ENCODE assay signal across 8 cellular contexts in the genomic region with DNA sequence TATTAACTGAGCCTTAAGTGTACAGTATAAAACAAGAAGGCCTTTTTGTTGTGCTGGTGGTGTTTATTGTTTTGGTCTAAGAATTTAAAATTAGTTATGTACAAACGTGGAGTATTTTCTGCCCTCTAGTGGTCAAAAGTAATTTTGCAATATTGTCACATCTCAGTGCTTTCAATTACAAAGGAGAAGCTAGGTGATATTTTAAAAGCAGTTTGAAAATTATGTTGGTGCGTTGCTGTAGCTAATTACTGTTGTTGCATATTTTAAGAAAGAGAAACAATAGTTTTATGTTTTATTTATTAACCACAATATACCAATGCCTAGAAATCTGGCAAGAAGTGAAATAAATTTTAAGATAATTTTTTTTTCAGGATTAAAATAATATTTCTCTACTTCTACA. TPM values are rescaled to one million over a fixed set of nuclear protein-coding genes. Genes with fewer than 3 reads are reported as not detected.
DNase-seq lines count a peak whose midpoint lies in the region; FAIRE-seq and TF ChIP-seq lines count a peak whose summit lies in the region.

No MANE protein-coding gene starts in this region.

- H3K79me1 ChIP-seq in neuronal stem cell (ENCODE audit: low read depth, low read length) = no peaks in the 10 kb centered on the region

- H2BK15ac ChIP-seq in neuronal stem cell (ENCODE audit: low read length) = no peak overlapping the region

- POLR2A ChIA-PET in endothelial cell of umbilical vein (lab: Charles Lee) = no interaction called here

- H2BK12ac ChIP-seq in neuronal stem cell (ENCODE audit: low read length) = no peak overlapping the region

- no peak overlapping the region for H3K9ac ChIP-seq in endothelial cell of umbilical vein (replicated peaks; ENCODE audit: extremely low read depth, insufficient read depth, low read length)
- no peak overlapping the region for H3K9ac ChIP-seq in neuronal stem cell (ENCODE audit: low read depth, low read length, poor library complexity)

- no peaks in the 10 kb centered on the region for H3K79me2 ChIP-seq in endothelial cell of umbilical vein (ENCODE audit: control insufficient read depth, insufficient read depth, low read length)

- H3K4me3 ChIP-seq in endothelial cell of umbilical vein (replicated peaks in 1 of 3; ENCODE audit: insufficient read depth in 1 of 3, low read depth in 1 of 3, low read length in 3 of 3) (no peak overlapping the region), neuronal stem cell (ENCODE audit: low read length in 2 of 2) (no peak overlapping the region), lower leg skin (ENCODE audit: low read depth, poor library complexity, severe bottlenecking) (no peak overlapping the region)

- no peak overlapping the region for H3K18ac ChIP-seq in neuronal stem cell (ENCODE audit: low read length)

- intact Hi-C loops in endothelial cell of umbilical vein (cut with micrococcal nuclease) (loop anchor here (2.0 kb wide), 1 partner anchor 36 kb away; a partner anchor contains a TSS), lower leg skin (cut with DNase I; ENCODE audit: low total_unique reads) (no loop called here)

- no peak overlapping the region for H3K23ac ChIP-seq in neuronal stem cell (ENCODE audit: low read depth, low read length, poor library complexity)

- H3K4ac ChIP-seq in neuronal stem cell (ENCODE audit: low read length) = no peak overlapping the region

- H4K8ac ChIP-seq in neuronal stem cell (ENCODE audit: low read depth, low read length) = no peak overlapping the region

- dilution Hi-C loops in endothelial cell of umbilical vein (cut with MboI; ENCODE audit: extremely low pct_ligation_motif_present, low sequenced_read_pairs) = no loop called here

- no peak overlapping the region for H2BK120ac ChIP-seq in neuronal stem cell (ENCODE audit: low read depth, low read length)

- TF ChIP-seq CTCF in endothelial cell of umbilical vein (IDR thresholded peaks at IDR 0.05; ENCODE audit: extremely low read depth in 1 of 2, insufficient read depth in 1 of 2, low read depth in 1 of 2, low read length in 2 of 2) = peak; percentile 45 to 56
- no peak for TF ChIP-seq CTCF in lower leg skin (IDR thresholded peaks at IDR 0.05)

- H3K36me3 ChIP-seq in endothelial cell of umbilical vein (ENCODE audit: control insufficient read depth in 2 of 2, extremely low read depth in 1 of 2, insufficient read depth in 2 of 2, low read length in 2 of 2) (no peaks in the 10 kb centered on the region), neuronal stem cell (replicated peaks in 1 of 2; ENCODE audit: control insufficient read depth in 2 of 2, insufficient read depth in 2 of 2, low read length in 2 of 2) (no peaks in the 10 kb centered on the region)

- no peaks in the 10 kb centered on the region for H4K20me1 ChIP-seq in endothelial cell of umbilical vein (replicated peaks; ENCODE audit: control insufficient read depth, extremely low read depth, insufficient read depth, low read length)

- no CpG with 5 or more reads among the region's 2 CpGs for WGBS in neuronal stem cell (ENCODE audit: extremely low coverage in 2 of 2, insufficient read length in 2 of 2, insufficient replicate concordance in 1 of 2), 2 donors
- 3% methylated on average over 2 of the region's 2 CpGs for WGBS in lower leg skin, 2 donors

- no peak overlapping the region for H2AFZ ChIP-seq in endothelial cell of umbilical vein (ENCODE audit: low read depth, low read length)
- no peak overlapping the region for H2AFZ ChIP-seq in neuronal stem cell (ENCODE audit: low read length)

- no peak for TF ChIP-seq EP300 in Ishikawa (IDR thresholded peaks at IDR 0.05; ENCODE audit: borderline replicate concordance)

- no peak overlapping the region for H2AK5ac ChIP-seq in neuronal stem cell (ENCODE audit: low read depth, low read length)

- CTCF ChIA-PET in endothelial cell of umbilical vein (lab: Charles Lee) = interaction anchor here (0.6 to 3.7 kb wide), 53 partner anchors 9 to 1647 kb away, joined by 3 to 40 read pairs (median 4); partner anchors contain the start of gene NPVF

- H3K14ac ChIP-seq in neuronal stem cell (ENCODE audit: low read length) = no peak overlapping the region

- peak; percentile 79 for FAIRE-seq in endothelial cell of umbilical vein (lab: Jason Lieb, UNC)

- H3K27me3 ChIP-seq in endothelial cell of umbilical vein (ENCODE audit: control insufficient read depth in 2 of 2, insufficient read depth in 2 of 2, low read length in 2 of 2) (peaks cover 2 to 4% of the 10 kb centered on the region in 2 experiments), neuronal stem cell (ENCODE audit: control insufficient read depth in 3 of 3, insufficient read depth in 3 of 3, low read depth in 1 of 3, low read length in 3 of 3) (peaks cover 0 to 11% (median 0%) of the 10 kb centered on the region in 3 experiments)

- H3K9me3 ChIP-seq in endothelial cell of umbilical vein (replicated peaks; ENCODE audit: control insufficient read depth, insufficient read depth, low read length) (no peaks in the 10 kb centered on the region), neuronal stem cell (replicated peaks in 1 of 2; ENCODE audit: control insufficient read depth in 2 of 2, insufficient read depth in 1 of 2, low read depth in 1 of 2, low read length in 2 of 2) (no peaks in the 10 kb centered on the region)

- DNase-seq in DMS53 (lab: John Stamatoyannopoulos, UW) = peak; percentile 83
- DNase-seq in OCI-M1 (lab: John Stamatoyannopoulos, UW) = peak; percentile 73
- DNase-seq in endothelial cell of umbilical vein (ENCODE audit: low read depth, low spot score) = peak; percentile 60
- peak; percentile 38 for DNase-seq in neuronal stem cell (ENCODE audit: low spot score)
- DNase-seq in lower leg skin (ENCODE audit: low spot score in 2 of 2) = no peak
- no peak for DNase-seq in mesenteric fat pad (ENCODE audit: low spot score)
- DNase-seq in activated gamma-delta T cell (lab: John Stamatoyannopoulos, UW) = no peak

- H4K91ac ChIP-seq in neuronal stem cell (ENCODE audit: low read depth, low read length, poor library complexity) = no peak overlapping the region

- no peaks in the 10 kb centered on the region for H3K9me1 ChIP-seq in endothelial cell of umbilical vein (replicated peaks; ENCODE audit: control insufficient read depth, extremely low read depth, insufficient read depth, low read length)

- H3K4me1 ChIP-seq in endothelial cell of umbilical vein (ENCODE audit: control insufficient read depth, extremely low read depth, insufficient read depth, low read length) (no peaks in the 10 kb centered on the region), neuronal stem cell (ENCODE audit: control insufficient read depth in 2 of 2, insufficient read depth in 1 of 2, low read depth in 1 of 2, low read length in 2 of 2) (no peaks in the 10 kb centered on the region)

- no peak overlapping the region for H2BK5ac ChIP-seq in neuronal stem cell (ENCODE audit: low read length)

- 0 out of 2 replicates have a peak, but pooled peaks have one; percentile 18 for TF ChIP-seq RAD21 in Ishikawa (IDR thresholded peaks at IDR 0.05; ENCODE audit: low read depth)

- H3K27ac ChIP-seq in endothelial cell of umbilical vein (ENCODE audit: insufficient read depth, low read depth, low read length) = no peak overlapping the region
- no peak overlapping the region for H3K27ac ChIP-seq in neuronal stem cell (replicated peaks; ENCODE audit: low read length)

- no TSS peak for BruUV-seq in endothelial cell of umbilical vein (replicated peaks; lab: Mats Ljungman, UMichigan)

- no peak overlapping the region for H3K4me2 ChIP-seq in endothelial cell of umbilical vein (ENCODE audit: insufficient read depth, low read length)
- H3K4me2 ChIP-seq in neuronal stem cell (ENCODE audit: insufficient read depth, low read length, poor library complexity, severe bottlenecking) = no peak overlapping the region

- no peak for TF ChIP-seq POLR2A in endothelial cell of umbilical vein (IDR thresholded peaks at IDR 0.05; ENCODE audit: low read depth, low read length)
- no peak for TF ChIP-seq POLR2A in lower leg skin (IDR thresholded peaks at IDR 0.05)

TF ChIP-seq in Ishikawa, 13 proteins besides CTCF, POLR2A, EP300 and RAD21 (continues in another document):
- no peak for TF ChIP-seq TAF1 (IDR thresholded peaks at IDR 0.05; ENCODE audit: low read depth)
- TF ChIP-seq CREB1 (IDR thresholded peaks at IDR 0.05; ENCODE audit: low read depth) = no peak
- no peak for TF ChIP-seq TEAD4 (IDR thresholded peaks at IDR 0.05)
- TF ChIP-seq EGR1 (IDR thresholded peaks at IDR 0.05) = no peak
- TF ChIP-seq FOXM1 (IDR thresholded peaks at IDR 0.05; ENCODE audit: borderline replicate concordance, low read depth) = no peak
- TF ChIP-seq, protein P1, sequence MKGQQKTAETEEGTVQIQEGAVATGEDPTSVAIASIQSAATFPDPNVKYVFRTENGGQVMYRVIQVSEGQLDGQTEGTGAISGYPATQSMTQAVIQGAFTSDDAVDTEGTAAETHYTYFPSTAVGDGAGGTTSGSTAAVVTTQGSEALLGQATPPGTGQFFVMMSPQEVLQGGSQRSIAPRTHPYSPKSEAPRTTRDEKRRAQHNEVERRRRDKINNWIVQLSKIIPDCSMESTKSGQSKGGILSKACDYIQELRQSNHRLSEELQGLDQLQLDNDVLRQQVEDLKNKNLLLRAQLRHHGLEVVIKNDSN (IDR thresholded peaks at IDR 0.05) = no peak

TF ChIP-seq in endothelial cell of umbilical vein, 7 proteins besides CTCF, POLR2A, EP300 and RAD21 (continues in another document):
- no peak for TF ChIP-seq MYC (IDR thresholded peaks at IDR 0.05; ENCODE audit: low read depth, low read length)
- TF ChIP-seq POLR2AphosphoS5 (IDR thresholded peaks at IDR 0.05; ENCODE audit: insufficient read depth, low read depth, low read length) = no peak
- TF ChIP-seq, protein P2, sequence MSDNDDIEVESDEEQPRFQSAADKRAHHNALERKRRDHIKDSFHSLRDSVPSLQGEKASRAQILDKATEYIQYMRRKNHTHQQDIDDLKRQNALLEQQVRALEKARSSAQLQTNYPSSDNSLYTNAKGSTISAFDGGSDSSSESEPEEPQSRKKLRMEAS (IDR thresholded peaks at IDR 0.05; ENCODE audit: insufficient read depth, insufficient read length) = no peak
- TF ChIP-seq JUN (IDR thresholded peaks at IDR 0.05; ENCODE audit: borderline replicate concordance, insufficient read depth, insufficient read length, low read depth) = no peak
- TF ChIP-seq FOS (IDR thresholded peaks at IDR 0.05; ENCODE audit: borderline replicate concordance, insufficient read depth, low read length) = no peak
- TF ChIP-seq EZH2 (IDR thresholded peaks at IDR 0.05; ENCODE audit: borderline replicate concordance, low read depth, low read length, severe bottlenecking) = no peak

RNA-seq across cellular contexts. Expression of gene NPVF, which starts 11.4 kb away (rescaled TPM):
- not detected in 2 replicates for total RNA-seq in endothelial cell of umbilical vein
- not detected in 2 replicates for polyA plus RNA-seq in endothelial cell of umbilical vein
- not detected in 2 replicates for polyA plus RNA-seq in endothelial cell of umbilical vein (2011; cell fraction: cytosol; rRNA removed)
- polyA plus RNA-seq in endothelial cell of umbilical vein (2011; cell fraction: nucleus; rRNA removed) = not detected in 2 replicates
- polyA plus RNA-seq in endothelial cell of umbilical vein (2012) = not detected in 2 replicates
- not detected in 2 replicates for polyA minus RNA-seq in endothelial cell of umbilical vein
- polyA minus RNA-seq in endothelial cell of umbilical vein (2011; cell fraction: cytosol; rRNA and poly(A)+ RNA removed) = not detected
- not detected in 2 replicates for polyA minus RNA-seq in endothelial cell of umbilical vein (2011; cell fraction: nucleus; rRNA and poly(A)+ RNA removed)
- polyA plus RNA-seq in neuronal stem cell (2013, experiment 1 of 2) = not detected
- not detected for polyA plus RNA-seq in neuronal stem cell (2013, experiment 2 of 2)
- not detected for total RNA-seq in lower leg skin
- not detected for total RNA-seq in mesenteric fat pad

Comparison
In these comparisons a context has a peak if more than half of its experiments do, and no peak if none do; other contexts are left out.
1. DNase-seq: peak in DMS53 (single experiment), OCI-M1 (single experiment), endothelial cell of umbilical vein (single experiment) and neuronal stem cell (single experiment); none in lower leg skin (0 of 2), mesenteric fat pad (single experiment) and activated gamma-delta T cell (single experiment).
2. CTCF ChIP-seq: peak in endothelial cell of umbilical vein (2 of 2); none in lower leg skin (0 of 3).